In the genomic region with DNA sequence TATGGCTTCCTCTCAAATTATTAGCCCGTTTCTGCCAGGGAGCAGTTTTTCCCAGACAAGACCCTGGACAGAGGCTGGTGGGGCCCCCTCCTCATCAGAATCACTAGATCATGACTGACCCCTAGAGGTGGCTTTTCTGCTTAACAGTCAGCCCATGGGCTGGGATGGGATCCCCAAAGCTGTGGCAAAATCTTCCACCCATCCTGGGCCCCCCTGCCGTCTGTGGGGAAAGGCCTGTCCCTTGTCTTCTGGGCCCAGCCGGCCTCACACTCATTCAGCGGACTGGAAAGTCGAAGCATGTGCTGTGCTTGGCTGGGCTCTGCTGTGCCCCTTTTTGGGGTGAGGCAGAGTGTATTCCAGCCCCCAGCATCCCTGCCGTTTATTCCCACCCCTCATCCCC, we compare ENCODE assay signal across 9 cellular contexts. TPM values are rescaled to one million over a fixed set of nuclear protein-coding genes. Genes with fewer than 3 reads are reported as not detected.
DNase-seq lines count a peak whose midpoint lies in the region; FAIRE-seq and TF ChIP-seq lines count a peak whose summit lies in the region.
"Not testable (repeated sequence)": the region's sequence is repeated elsewhere in the genome, so short reads cannot be mapped to it uniquely, and the experiment has no call there.
"Had no signal": no experiment of that assay in that cellular context is flagged by ENCODE, and none has a peak within 500 bp of the region (broad histone marks: within the 10 kb centered on the region; RNA-seq: fewer than 3 reads in every experiment).

No MANE protein-coding gene starts in this region.

- not testable (repeated sequence) for H3K4me2 ChIP-seq in MM.1S (ENCODE audit: low read depth, low read length); endothelial cell of umbilical vein (ENCODE audit: insufficient read depth, low read length)

- H2AFZ ChIP-seq in MM.1S (ENCODE audit: low read length); endothelial cell of umbilical vein (ENCODE audit: low read depth, low read length): not testable (repeated sequence)

- not testable (repeated sequence) for BruUV-seq in endothelial cell of umbilical vein (replicated peaks; lab: Mats Ljungman, UMichigan)

- H3K27ac Mint-ChIP-seq in nephron progenitor cell, result not testable (repeated sequence)

- TF ChIP-seq CTCF in MM.1S (IDR thresholded peaks at IDR 0.05; ENCODE audit: low read length); WERI-Rb-1 (IDR thresholded peaks at IDR 0.05; ENCODE audit: low read depth, low read length); endothelial cell of umbilical vein (IDR thresholded peaks at IDR 0.05; ENCODE audit: extremely low read depth in 1 of 2, insufficient read depth in 1 of 2, low read depth in 1 of 2, low read length in 2 of 2); nephron progenitor cell (IDR thresholded peaks at IDR 0.05); spleen (IDR thresholded peaks at IDR 0.05 in 8 of 11, conservative IDR thresholded peaks at IDR 0.05 in 3 of 11): not testable (repeated sequence)

- H3K4me1 Mint-ChIP-seq in nephron progenitor cell, result not testable (repeated sequence)

- not testable (repeated sequence) for H3F3A ChIP-seq in MM.1S (ENCODE audit: insufficient read depth, low read length)

- H3K9me2 ChIP-seq in MM.1S (replicated peaks; ENCODE audit: insufficient read depth, low read length), result not testable (repeated sequence)

- H3K9me3 Mint-ChIP-seq in nephron progenitor cell, result not testable (repeated sequence)

- H3K9me3 ChIP-seq in MM.1S (replicated peaks; ENCODE audit: insufficient read depth, low read length); WERI-Rb-1 (ENCODE audit: severe bottlenecking); endothelial cell of umbilical vein (replicated peaks; ENCODE audit: control insufficient read depth, insufficient read depth, low read length); spleen: not testable (repeated sequence)

- CTCF ChIA-PET in endothelial cell of umbilical vein (lab: Charles Lee), result not testable (repeated sequence)

- H3K36me3 Mint-ChIP-seq in nephron progenitor cell (ENCODE audit: low read depth), result not testable (repeated sequence)

- not testable (repeated sequence) for H3K4me1 ChIP-seq in MM.1S (ENCODE audit: low read length); endothelial cell of umbilical vein (ENCODE audit: control insufficient read depth, extremely low read depth, insufficient read depth, low read length); spleen

- H3K9me1 ChIP-seq in endothelial cell of umbilical vein (replicated peaks; ENCODE audit: control insufficient read depth, extremely low read depth, insufficient read depth, low read length), result not testable (repeated sequence)

- H3K4me3 ChIP-seq in MM.1S (ENCODE audit: low read length); WERI-Rb-1 (ENCODE audit: low read depth, low read length); endothelial cell of umbilical vein (replicated peaks in 1 of 3; ENCODE audit: insufficient read depth in 1 of 3, low read depth in 1 of 3, low read length in 3 of 3); spleen: not testable (repeated sequence)

- peak; percentile 42 for FAIRE-seq in endothelial cell of umbilical vein (lab: Jason Lieb, UNC)

- intact Hi-C loops in endothelial cell of umbilical vein (cut with micrococcal nuclease); spleen (cut with DNase I; ENCODE audit: low total_unique reads): not testable (repeated sequence)

- not testable (repeated sequence) for H3K27ac ChIP-seq in MM.1S (ENCODE audit: low read length); WERI-Rb-1; endothelial cell of umbilical vein (ENCODE audit: insufficient read depth, low read depth, low read length); spleen

- H3K27me3 Mint-ChIP-seq in nephron progenitor cell (ENCODE audit: low read depth, poor library complexity), result not testable (repeated sequence)

- H3K36me3 ChIP-seq in MM.1S (replicated peaks; ENCODE audit: insufficient read depth, low read length); WERI-Rb-1; endothelial cell of umbilical vein (ENCODE audit: control insufficient read depth in 2 of 2, extremely low read depth in 1 of 2, insufficient read depth in 2 of 2, low read length in 2 of 2); spleen: not testable (repeated sequence)

- POLR2A ChIA-PET in endothelial cell of umbilical vein (lab: Charles Lee), result not testable (repeated sequence)

- H3K79me2 ChIP-seq in MM.1S (ENCODE audit: low read length); endothelial cell of umbilical vein (ENCODE audit: control insufficient read depth, insufficient read depth, low read length): not testable (repeated sequence)

- TF ChIP-seq POLR2A in endothelial cell of umbilical vein (IDR thresholded peaks at IDR 0.05; ENCODE audit: low read depth, low read length); spleen (IDR thresholded peaks at IDR 0.05): not testable (repeated sequence)

- not testable (repeated sequence) for H3K4me3 Mint-ChIP-seq in nephron progenitor cell

- not testable (repeated sequence) for H4K20me1 ChIP-seq in MM.1S (ENCODE audit: insufficient read depth, low read length); endothelial cell of umbilical vein (replicated peaks; ENCODE audit: control insufficient read depth, extremely low read depth, insufficient read depth, low read length)

- not testable (repeated sequence) for H3K27me3 ChIP-seq in MM.1S (replicated peaks; ENCODE audit: insufficient read depth, low read length); WERI-Rb-1 (ENCODE audit: insufficient read depth, low read depth, severe bottlenecking); endothelial cell of umbilical vein (ENCODE audit: control insufficient read depth in 2 of 2, insufficient read depth in 2 of 2, low read length in 2 of 2); spleen (replicated peaks in 1 of 7)

- dilution Hi-C loops in endothelial cell of umbilical vein (cut with MboI; ENCODE audit: extremely low pct_ligation_motif_present, low sequenced_read_pairs), result not testable (repeated sequence)

- DNase-seq in MM.1S (peak; percentile 4), WERI-Rb-1 (peak; percentile 6), islet precursor cell (peak; percentile 21), nephron progenitor cell (peak; percentile 1), spleen (peak; percentile 64)
- peak; percentile 55 for DNase-seq in activated CD8-positive, alpha-beta memory T cell treated with anti-CD3 and anti-CD28 coated beads for 24 hours
- DNase-seq in endothelial cell of umbilical vein (ENCODE audit: low read depth, low spot score), result not testable (repeated sequence)

- WGBS in spleen, 5 donors, result 30 to 50% (median 40%) methylated on average over 2 to 4 of the region's 6 CpGs; no CpG with 5 or more reads in 1 of the 5 donors

- H3K9ac ChIP-seq in MM.1S (ENCODE audit: low read length); endothelial cell of umbilical vein (replicated peaks; ENCODE audit: extremely low read depth, insufficient read depth, low read length): not testable (repeated sequence)

RNA-seq across cellular contexts. Expression of a gene that starts 27.9 kb away (rescaled TPM):
- total RNA-seq in endothelial cell of umbilical vein (0.21 and 2.1 TPM in 2 replicates), spleen (1 to 10 TPM in 5 of 7 donors, under 1 TPM in 1, not detected in 1; 0.85 to 4.1 (median 1.8) TPM)
- polyA plus RNA-seq in endothelial cell of umbilical vein (0.08 and 0.21 TPM in 2 replicates), spleen (under 1 TPM; 0.07 to 0.67 (median 0.08) TPM)
- polyA plus RNA-seq in endothelial cell of umbilical vein (2011; cell fraction: cytosol; rRNA removed), result 0.06 and 0.18 TPM in 2 replicates
- polyA plus RNA-seq in endothelial cell of umbilical vein (2011; cell fraction: nucleus; rRNA removed), result 3.0 and 3.3 TPM in 2 replicates
- 0.33 and 0.83 TPM in 2 replicates for polyA plus RNA-seq in endothelial cell of umbilical vein (2012)
- 0.66 TPM in 1 of 2 replicates, not detected in the other for polyA minus RNA-seq in endothelial cell of umbilical vein
- polyA minus RNA-seq in endothelial cell of umbilical vein (2011; cell fraction: cytosol; rRNA and poly(A)+ RNA removed), result not detected
- polyA minus RNA-seq in endothelial cell of umbilical vein (2011; cell fraction: nucleus; rRNA and poly(A)+ RNA removed), result 0.38 and 0.58 TPM in 2 replicates
- total RNA-seq: Caco-2, HT-29 had no signal
